In the genomic region with DNA sequence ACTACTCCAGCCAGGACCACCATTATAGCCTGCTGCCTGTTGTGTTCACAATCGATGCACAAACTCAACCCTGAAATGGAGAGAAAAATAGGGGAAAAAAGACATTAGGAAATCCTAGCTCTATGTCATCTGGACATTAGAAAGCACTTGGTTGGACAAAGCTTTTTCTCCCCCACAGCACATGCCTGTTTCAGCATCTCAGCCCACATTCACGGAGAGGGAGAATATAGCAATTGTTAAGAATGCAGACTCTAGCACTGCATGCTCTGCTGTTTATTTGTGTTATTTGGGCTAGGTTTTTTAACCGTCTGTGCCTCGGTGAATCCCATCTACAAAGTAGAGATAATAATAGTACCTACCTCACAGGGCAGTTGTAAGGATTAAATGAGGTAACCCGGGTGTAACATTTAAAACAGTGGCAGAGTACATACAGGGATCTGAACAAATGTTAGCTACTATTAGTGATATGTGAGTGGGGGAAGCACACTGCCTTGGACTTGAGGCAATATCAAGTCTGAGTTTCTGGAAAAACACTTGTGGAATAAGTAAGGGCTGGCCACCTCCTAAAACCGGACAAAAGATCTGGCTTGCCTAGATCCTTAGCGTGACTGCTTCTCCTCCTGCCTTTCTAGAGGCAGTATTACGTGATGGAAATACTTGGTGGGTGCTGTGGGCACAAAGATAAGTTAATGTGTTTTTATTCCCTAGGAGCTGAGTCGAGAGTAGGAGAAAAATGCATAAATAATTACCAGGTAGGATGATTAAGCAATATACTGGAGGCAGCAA, we compare ENCODE assay signal across 8 cellular contexts. TPM values are rescaled to one million over a fixed set of nuclear protein-coding genes. Genes with fewer than 3 reads are reported as not detected.
DNase-seq lines count a peak whose midpoint lies in the region; ATAC-seq and TF ChIP-seq lines count a peak whose summit lies in the region.

No MANE protein-coding gene starts in this region.

- H3K36me3 ChIP-seq in HUES64 (ENCODE audit: insufficient read depth, low read length) (no peaks in the 10 kb centered on the region), mucosa of rectum (ENCODE audit: control insufficient read depth in 2 of 2, insufficient read depth in 2 of 2, low read length in 2 of 2) (no peaks in the 10 kb centered on the region), thyroid gland (no peaks in the 10 kb centered on the region)
- H3K36me3 ChIP-seq in effector memory CD4-positive, alpha-beta T cell (ENCODE audit: control insufficient read depth, insufficient read depth, low read length) = no peaks in the 10 kb centered on the region

- no peak for TF ChIP-seq POLR2A in thyroid gland (IDR thresholded peaks at IDR 0.05)

- no peaks in the 10 kb centered on the region for H3K9me3 ChIP-seq in HUES64 (ENCODE audit: insufficient read depth, low read depth, low read length)
- no peaks in the 10 kb centered on the region for H3K9me3 ChIP-seq in effector memory CD4-positive, alpha-beta T cell (ENCODE audit: control insufficient read depth, low read length)
- H3K9me3 ChIP-seq in mucosa of rectum (ENCODE audit: control insufficient read depth in 2 of 2, low read length in 2 of 2) = no peaks in the 10 kb centered on the region
- no peaks in the 10 kb centered on the region for H3K9me3 ChIP-seq in thyroid gland

- H3K27ac ChIP-seq in HUES64 (ENCODE audit: low read depth, low read length) (no peak overlapping the region), mucosa of rectum (ENCODE audit: low read depth in 2 of 2, low read length in 2 of 2) (peak overlapping the region; percentile 99 to 100), thyroid gland (peak overlapping the region; percentile 100)
- peak overlapping the region; percentile 99 for H3K27ac ChIP-seq in effector memory CD4-positive, alpha-beta T cell (ENCODE audit: insufficient read depth, low read length, poor library complexity, severe bottlenecking)

- 77% methylated on average over 7 of the region's 9 CpGs for WGBS in HUES64
- 23 to 25% methylated on average over 9 of the region's 9 CpGs for WGBS in thyroid gland, 2 donors

- H3K9ac ChIP-seq in HUES64 (ENCODE audit: low read depth, low read length) = peak overlapping the region; percentile 99
- H3K9ac ChIP-seq in mucosa of rectum (ENCODE audit: low read depth in 1 of 2, low read length in 2 of 2) = peak overlapping the region; percentile 98 to 100

- H3K27me3 ChIP-seq in HUES64 (ENCODE audit: insufficient read depth, low read length) (no peaks in the 10 kb centered on the region), mucosa of rectum (ENCODE audit: control insufficient read depth in 2 of 2, insufficient read depth in 2 of 2, low read length in 2 of 2) (no peaks in the 10 kb centered on the region), thyroid gland (no peaks in the 10 kb centered on the region)
- H3K27me3 ChIP-seq in effector memory CD4-positive, alpha-beta T cell (replicated peaks; ENCODE audit: control insufficient read depth, insufficient read depth, low read length, poor library complexity, severe bottlenecking) = no peaks in the 10 kb centered on the region

- TF ChIP-seq CTCF in WI38 (IDR thresholded peaks at IDR 0.05; ENCODE audit: low read depth, low read length) = no peak
- peak in 3 of 6 experiments; percentile 23 to 40 (median 30) for TF ChIP-seq CTCF in thyroid gland (IDR thresholded peaks at IDR 0.05)

- intact Hi-C loops in thyroid gland (cut with DNase I) = no loop called here

- ATAC-seq in HG02938 (IDR thresholded peaks at IDR 0.05; ENCODE audit: unreplicated experiment) (no peak), HG03571 (IDR thresholded peaks at IDR 0.05; ENCODE audit: unreplicated experiment) (no peak)

- DNase-seq in COR-L47 (lab: John Stamatoyannopoulos, UW) (peak; percentile 26), thyroid gland (peak; percentile 35 to 42)
- DNase-seq in effector memory CD4-positive, alpha-beta T cell = peak in 1 of 3 donors; percentile 20

- H3K4me1 ChIP-seq in HUES64 (ENCODE audit: insufficient read depth, low read length) (peaks cover 17% of the 10 kb centered on the region), mucosa of rectum (ENCODE audit: control insufficient read depth in 2 of 2, insufficient read depth in 2 of 2, low read length in 2 of 2) (peaks cover 23 to 37% of the 10 kb centered on the region in 2 donors), thyroid gland (peaks cover 20 to 28% of the 10 kb centered on the region in 2 donors)
- H3K4me1 ChIP-seq in effector memory CD4-positive, alpha-beta T cell (ENCODE audit: control insufficient read depth, insufficient read depth, low read length, poor library complexity, severe bottlenecking) = peaks cover 13% of the 10 kb centered on the region

- peak overlapping the region; percentile 99 for H3K4me3 ChIP-seq in HUES64 (ENCODE audit: low read length)
- H3K4me3 ChIP-seq in WI38 (ENCODE audit: low read depth, low read length) = peak overlapping the region; percentile 81
- H3K4me3 ChIP-seq in effector memory CD4-positive, alpha-beta T cell (ENCODE audit: insufficient read depth, low read depth, low read length, poor library complexity, severe bottlenecking) = peak overlapping the region; percentile 72
- peak overlapping the region; percentile 86 to 97 for H3K4me3 ChIP-seq in mucosa of rectum (ENCODE audit: low read length in 2 of 2)
- peak overlapping the region in 2 of 3 donors; percentile 41 to 98 for H3K4me3 ChIP-seq in thyroid gland (replicated peaks in 1 of 3)

RNA-seq across cellular contexts. Expression of a gene that starts 1.1 kb away (rescaled TPM):
- 95.0 TPM for polyA plus RNA-seq in HUES64 (2013, experiment 1 of 2)
- 92.6 TPM for polyA plus RNA-seq in HUES64 (2013, experiment 2 of 2)
- total RNA-seq in thyroid gland = 100 to 1,000 TPM; 142 to 229 (median 199) TPM
